ENCODE assay signal across 1 cellular context in the genomic region with DNA sequence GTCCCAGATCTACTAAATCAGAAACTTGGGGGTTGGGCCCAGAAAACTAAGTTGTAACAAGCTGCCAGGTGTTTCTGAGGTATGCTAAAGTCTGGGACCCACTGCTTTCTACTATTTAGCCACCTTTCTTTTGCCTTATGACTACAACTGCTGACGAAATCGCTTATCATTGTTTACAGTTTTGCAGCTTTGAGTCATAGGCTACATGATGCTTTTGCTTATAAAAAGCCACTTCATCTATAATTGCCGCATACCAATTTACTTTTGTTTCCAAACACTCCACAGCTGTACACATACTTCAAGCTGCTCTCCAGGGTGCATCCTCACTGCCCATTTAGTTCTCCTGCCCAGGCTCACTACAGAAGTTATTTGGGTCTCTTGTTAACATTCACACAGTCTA.
TF ChIP-seq lines count a peak whose summit lies in the region.

No MANE protein-coding gene starts in this region.

TF ChIP-seq in HEK293, 187 proteins besides CTCF, POLR2A, EP300 and RAD21 (continued from another document):
- TF ChIP-seq, protein P1, sequence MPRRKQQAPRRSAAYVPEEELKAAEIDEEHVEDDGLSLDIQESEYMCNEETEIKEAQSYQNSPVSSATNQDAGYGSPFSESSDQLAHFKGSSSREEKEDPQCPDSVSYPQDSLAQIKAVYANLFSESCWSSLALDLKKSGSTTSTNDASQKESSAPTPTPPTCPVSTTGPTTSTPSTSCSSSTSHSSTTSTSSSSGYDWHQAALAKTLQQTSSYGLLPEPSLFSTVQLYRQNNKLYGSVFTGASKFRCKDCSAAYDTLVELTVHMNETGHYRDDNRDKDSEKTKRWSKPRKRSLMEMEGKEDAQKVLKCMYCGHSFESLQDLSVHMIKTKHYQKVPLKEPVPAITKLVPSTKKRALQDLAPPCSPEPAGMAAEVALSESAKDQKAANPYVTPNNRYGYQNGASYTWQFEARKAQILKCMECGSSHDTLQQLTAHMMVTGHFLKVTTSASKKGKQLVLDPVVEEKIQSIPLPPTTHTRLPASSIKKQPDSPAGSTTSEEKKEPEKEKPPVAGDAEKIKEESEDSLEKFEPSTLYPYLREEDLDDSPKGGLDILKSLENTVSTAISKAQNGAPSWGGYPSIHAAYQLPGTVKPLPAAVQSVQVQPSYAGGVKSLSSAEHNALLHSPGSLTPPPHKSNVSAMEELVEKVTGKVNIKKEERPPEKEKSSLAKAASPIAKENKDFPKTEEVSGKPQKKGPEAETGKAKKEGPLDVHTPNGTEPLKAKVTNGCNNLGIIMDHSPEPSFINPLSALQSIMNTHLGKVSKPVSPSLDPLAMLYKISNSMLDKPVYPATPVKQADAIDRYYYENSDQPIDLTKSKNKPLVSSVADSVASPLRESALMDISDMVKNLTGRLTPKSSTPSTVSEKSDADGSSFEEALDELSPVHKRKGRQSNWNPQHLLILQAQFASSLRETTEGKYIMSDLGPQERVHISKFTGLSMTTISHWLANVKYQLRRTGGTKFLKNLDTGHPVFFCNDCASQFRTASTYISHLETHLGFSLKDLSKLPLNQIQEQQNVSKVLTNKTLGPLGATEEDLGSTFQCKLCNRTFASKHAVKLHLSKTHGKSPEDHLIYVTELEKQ (tag by site-specific recombination; IDR thresholded peaks at IDR 0.05; ENCODE audit: borderline replicate concordance), result peak; percentile 88
- TF ChIP-seq RBAK (tag by site-specific recombination; IDR thresholded peaks at IDR 0.05), result 0 out of 2 replicates have a peak, but pooled peaks have one; percentile 17
- TF ChIP-seq, protein P2, sequence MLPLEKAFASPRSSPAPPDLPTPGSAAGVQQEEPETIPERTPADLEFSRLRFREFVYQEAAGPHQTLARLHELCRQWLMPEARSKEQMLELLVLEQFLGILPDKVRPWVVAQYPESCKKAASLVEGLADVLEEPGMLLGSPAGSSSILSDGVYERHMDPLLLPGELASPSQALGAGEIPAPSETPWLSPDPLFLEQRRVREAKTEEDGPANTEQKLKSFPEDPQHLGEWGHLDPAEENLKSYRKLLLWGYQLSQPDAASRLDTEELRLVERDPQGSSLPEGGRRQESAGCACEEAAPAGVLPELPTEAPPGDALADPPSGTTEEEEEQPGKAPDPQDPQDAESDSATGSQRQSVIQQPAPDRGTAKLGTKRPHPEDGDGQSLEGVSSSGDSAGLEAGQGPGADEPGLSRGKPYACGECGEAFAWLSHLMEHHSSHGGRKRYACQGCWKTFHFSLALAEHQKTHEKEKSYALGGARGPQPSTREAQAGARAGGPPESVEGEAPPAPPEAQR (tag by site-specific recombination; IDR thresholded peaks at IDR 0.05), result 0 out of 2 replicates have a peak, but pooled peaks have one; percentile 71
- no peak for TF ChIP-seq ZNF677 (tag by site-specific recombination; IDR thresholded peaks at IDR 0.05)
- TF ChIP-seq ZNF174 (tag by site-specific recombination; IDR thresholded peaks at IDR 0.05), result no peak
- TF ChIP-seq, protein P3, sequence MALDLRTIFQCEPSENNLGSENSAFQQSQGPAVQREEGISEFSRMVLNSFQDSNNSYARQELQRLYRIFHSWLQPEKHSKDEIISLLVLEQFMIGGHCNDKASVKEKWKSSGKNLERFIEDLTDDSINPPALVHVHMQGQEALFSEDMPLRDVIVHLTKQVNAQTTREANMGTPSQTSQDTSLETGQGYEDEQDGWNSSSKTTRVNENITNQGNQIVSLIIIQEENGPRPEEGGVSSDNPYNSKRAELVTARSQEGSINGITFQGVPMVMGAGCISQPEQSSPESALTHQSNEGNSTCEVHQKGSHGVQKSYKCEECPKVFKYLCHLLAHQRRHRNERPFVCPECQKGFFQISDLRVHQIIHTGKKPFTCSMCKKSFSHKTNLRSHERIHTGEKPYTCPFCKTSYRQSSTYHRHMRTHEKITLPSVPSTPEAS (tag by site-specific recombination; IDR thresholded peaks at IDR 0.05), result peak; percentile 42; the same call in 1 of the 2 replicates
- TF ChIP-seq, protein P4, sequence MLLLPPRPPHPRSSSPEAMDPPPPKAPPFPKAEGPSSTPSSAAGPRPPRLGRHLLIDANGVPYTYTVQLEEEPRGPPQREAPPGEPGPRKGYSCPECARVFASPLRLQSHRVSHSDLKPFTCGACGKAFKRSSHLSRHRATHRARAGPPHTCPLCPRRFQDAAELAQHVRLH (tag by site-specific recombination; IDR thresholded peaks at IDR 0.05), result no peak
- TF ChIP-seq ZNF596 (tag by site-specific recombination; IDR thresholded peaks at IDR 0.05), result no peak
- TF ChIP-seq GLI2 (tag by site-specific recombination; IDR thresholded peaks at IDR 0.05; ENCODE audit: borderline replicate concordance, low read depth), result peak; percentile 77; the same call in 1 of the 2 replicates
- TF ChIP-seq SETDB1 (IDR thresholded peaks at IDR 0.05; ENCODE audit: insufficient read length, low read length), result no peak
- 0 out of 2 replicates have a peak, but pooled peaks have one; percentile 47 for TF ChIP-seq BCL11B (tag by site-specific recombination; IDR thresholded peaks at IDR 0.05; ENCODE audit: low read depth)
- TF ChIP-seq, protein P5, sequence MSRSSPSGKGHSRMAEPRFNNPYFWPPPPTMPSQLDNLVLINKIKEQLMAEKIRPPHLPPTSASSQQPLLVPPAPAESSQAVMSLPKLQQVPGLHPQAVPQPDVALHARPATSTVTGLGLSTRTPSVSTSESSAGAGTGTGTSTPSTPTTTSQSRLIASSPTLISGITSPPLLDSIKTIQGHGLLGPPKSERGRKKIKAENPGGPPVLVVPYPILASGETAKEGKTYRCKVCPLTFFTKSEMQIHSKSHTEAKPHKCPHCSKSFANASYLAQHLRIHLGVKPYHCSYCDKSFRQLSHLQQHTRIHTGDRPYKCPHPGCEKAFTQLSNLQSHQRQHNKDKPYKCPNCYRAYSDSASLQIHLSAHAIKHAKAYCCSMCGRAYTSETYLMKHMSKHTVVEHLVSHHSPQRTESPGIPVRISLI (tag by site-specific recombination; IDR thresholded peaks at IDR 0.05), result peak; percentile 73
- no peak for TF ChIP-seq ZBTB7A (tag by site-specific recombination; IDR thresholded peaks at IDR 0.05; ENCODE audit: low read depth)
- TF ChIP-seq SP3 (tag by site-specific recombination; IDR thresholded peaks at IDR 0.05), result peak; percentile 34; the same call in 1 of the 2 replicates
- TF ChIP-seq ZNF157 (tag by site-specific recombination; IDR thresholded peaks at IDR 0.05), result no peak
- no peak for TF ChIP-seq ZNF76 (tag by site-specific recombination; IDR thresholded peaks at IDR 0.05; ENCODE audit: borderline replicate concordance, low read depth)
- TF ChIP-seq ZNF707 (tag by site-specific recombination; IDR thresholded peaks at IDR 0.05), result no peak
- peak; percentile 53; the same call in 1 of the 2 replicates for TF ChIP-seq ZNF335 (tag by site-specific recombination; conservative IDR thresholded peaks at IDR 0.05)
- TF ChIP-seq, protein P6, sequence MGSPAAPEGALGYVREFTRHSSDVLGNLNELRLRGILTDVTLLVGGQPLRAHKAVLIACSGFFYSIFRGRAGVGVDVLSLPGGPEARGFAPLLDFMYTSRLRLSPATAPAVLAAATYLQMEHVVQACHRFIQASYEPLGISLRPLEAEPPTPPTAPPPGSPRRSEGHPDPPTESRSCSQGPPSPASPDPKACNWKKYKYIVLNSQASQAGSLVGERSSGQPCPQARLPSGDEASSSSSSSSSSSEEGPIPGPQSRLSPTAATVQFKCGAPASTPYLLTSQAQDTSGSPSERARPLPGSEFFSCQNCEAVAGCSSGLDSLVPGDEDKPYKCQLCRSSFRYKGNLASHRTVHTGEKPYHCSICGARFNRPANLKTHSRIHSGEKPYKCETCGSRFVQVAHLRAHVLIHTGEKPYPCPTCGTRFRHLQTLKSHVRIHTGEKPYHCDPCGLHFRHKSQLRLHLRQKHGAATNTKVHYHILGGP (tag by site-specific recombination; IDR thresholded peaks at IDR 0.05), result 0 out of 2 replicates have a peak, but pooled peaks have one; percentile 13
- TF ChIP-seq SP7 (tag by site-specific recombination; IDR thresholded peaks at IDR 0.05), result peak; percentile 94
- TF ChIP-seq, protein P7, sequence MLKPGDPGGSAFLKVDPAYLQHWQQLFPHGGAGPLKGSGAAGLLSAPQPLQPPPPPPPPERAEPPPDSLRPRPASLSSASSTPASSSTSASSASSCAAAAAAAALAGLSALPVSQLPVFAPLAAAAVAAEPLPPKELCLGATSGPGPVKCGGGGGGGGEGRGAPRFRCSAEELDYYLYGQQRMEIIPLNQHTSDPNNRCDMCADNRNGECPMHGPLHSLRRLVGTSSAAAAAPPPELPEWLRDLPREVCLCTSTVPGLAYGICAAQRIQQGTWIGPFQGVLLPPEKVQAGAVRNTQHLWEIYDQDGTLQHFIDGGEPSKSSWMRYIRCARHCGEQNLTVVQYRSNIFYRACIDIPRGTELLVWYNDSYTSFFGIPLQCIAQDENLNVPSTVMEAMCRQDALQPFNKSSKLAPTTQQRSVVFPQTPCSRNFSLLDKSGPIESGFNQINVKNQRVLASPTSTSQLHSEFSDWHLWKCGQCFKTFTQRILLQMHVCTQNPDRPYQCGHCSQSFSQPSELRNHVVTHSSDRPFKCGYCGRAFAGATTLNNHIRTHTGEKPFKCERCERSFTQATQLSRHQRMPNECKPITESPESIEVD (tag by site-specific recombination; IDR thresholded peaks at IDR 0.05), result peak; percentile 92
- TF ChIP-seq ZNF184 (tag by site-specific recombination; IDR thresholded peaks at IDR 0.05), result peak; percentile 91
